In genomic region chr1:204258213-204259115, GRCh38 we compare ENCODE assay signal across 8 cellular contexts. TPM values are rescaled to one million over a fixed set of nuclear protein-coding genes. Genes with fewer than 3 reads are reported as not detected.
DNase-seq lines count a peak whose midpoint lies in the region; ATAC-seq, FAIRE-seq and TF ChIP-seq lines count a peak whose summit lies in the region.

No MANE protein-coding gene starts in this region.

- no peak for TF ChIP-seq POLR2A in A549 (IDR thresholded peaks at IDR 0.05; ENCODE audit: low read length)

- H3K27ac ChIP-seq in A549: peak overlapping the region; percentile 7 to 31; a peak in 1 of 6 replicates

- peak; percentile 90 to 92 for TF ChIP-seq RAD21 in A549 (conservative IDR thresholded peaks at IDR 0.05 in 1 of 2, IDR thresholded peaks at IDR 0.05 in 1 of 2)

- POLR2A ChIA-PET in A549 (lab: Yijun Ruan, JAX): interaction anchor here (0.6 kb wide), 1 partner anchor 30 kb away, joined by 3 read pairs; no protein-coding TSS in a partner anchor

- no peak for TF ChIP-seq EP300 in A549 (IDR thresholded peaks at IDR 0.05)

- intact Hi-C loops in posterior cingulate gyrus (cut with DNase I): loop anchor here (1.0 kb wide), 1 partner anchor 105 kb away; no protein-coding TSS in a partner anchor

- no peak overlapping the region for H3K4me2 ChIP-seq in A549

- 84% methylated on average over 4 of the region's 7 CpGs for WGBS in A549 (ENCODE audit: missing lambda C conversion rate)

- H3K9me3 ChIP-seq in A549: no peaks in the 10 kb centered on the region

- H3K4me3 ChIP-seq in A549 (no peak overlapping the region), GM12865 (ENCODE audit: low read depth, low read length) (no peak overlapping the region)

- ATAC-seq in A549 (peak; percentile 86 to 93), HG03175 (IDR thresholded peaks at IDR 0.05; ENCODE audit: unreplicated experiment) (no peak), GM18858 (IDR thresholded peaks at IDR 0.05; ENCODE audit: unreplicated experiment) (no peak)

- peak; percentile 83 for TF ChIP-seq CTCF in A549 (IDR thresholded peaks at IDR 0.05)
- TF ChIP-seq CTCF in GM12865 (IDR thresholded peaks at IDR 0.05; ENCODE audit: insufficient read depth, low read depth, low read length, missing control alignments): peak; percentile 68

- H3K4me1 ChIP-seq in A549: peaks cover 35% of the 10 kb centered on the region

- CTCF ChIA-PET in A549 (lab: Yijun Ruan, JAX): interaction anchor here (0.7 to 39.0 kb wide), 46 partner anchors 10 to 549 kb away, joined by 3 to 840 read pairs (median 8); partner anchors contain the start of genes GOLT1A, PLEKHA6 and REN

- DNase-seq in A549 (ENCODE audit: low read depth in 1 of 2, low spot score in 1 of 2) (peak; percentile 74 to 85), GM12865 (ENCODE audit: low read depth) (peak; percentile 26), NCI-H2196 treated with DMSO at 0.1 percent for 48 hours (lab: John Stamatoyannopoulos, UW; ENCODE audit: unreplicated experiment) (peak; percentile 13), frontal cortex (ENCODE audit: low spot score in 2 of 2) (peak; percentile 41 to 75), posterior cingulate gyrus (peak in 9 of 10 donors; percentile 62 to 96 (median 75))
- DNase-seq in activated T-cell treated with anti-CD3 and anti-CD28 coated beads, Interleukin-2, amount 50 U/mL, for 1 hour: peak; percentile 24

- FAIRE-seq in A549 (lab: Jason Lieb, UNC): no peak
- no peak for FAIRE-seq in frontal cortex (lab: Jason Lieb, UNC)

TF ChIP-seq in A549, 52 proteins besides CTCF, POLR2A, EP300 and RAD21:
- peak; percentile 34; the same call in 1 of the 2 replicates for TF ChIP-seq MAX (IDR thresholded peaks at IDR 0.05)
- peak; percentile 94 for TF ChIP-seq SMC3 (IDR thresholded peaks at IDR 0.05)
- no peak for TF ChIP-seq BCL3 (IDR thresholded peaks at IDR 0.05)
- TF ChIP-seq, protein P1, sequence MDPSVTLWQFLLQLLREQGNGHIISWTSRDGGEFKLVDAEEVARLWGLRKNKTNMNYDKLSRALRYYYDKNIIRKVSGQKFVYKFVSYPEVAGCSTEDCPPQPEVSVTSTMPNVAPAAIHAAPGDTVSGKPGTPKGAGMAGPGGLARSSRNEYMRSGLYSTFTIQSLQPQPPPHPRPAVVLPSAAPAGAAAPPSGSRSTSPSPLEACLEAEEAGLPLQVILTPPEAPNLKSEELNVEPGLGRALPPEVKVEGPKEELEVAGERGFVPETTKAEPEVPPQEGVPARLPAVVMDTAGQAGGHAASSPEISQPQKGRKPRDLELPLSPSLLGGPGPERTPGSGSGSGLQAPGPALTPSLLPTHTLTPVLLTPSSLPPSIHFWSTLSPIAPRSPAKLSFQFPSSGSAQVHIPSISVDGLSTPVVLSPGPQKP (IDR thresholded peaks at IDR 0.05; ENCODE audit: low read depth, low read length): no peak

RNA-seq across cellular contexts. Expression of gene GOLT1A, which starts 44.7 kb away (rescaled TPM):
- polyA plus RNA-seq in A549 (2011; rRNA removed): 6.4 and 6.8 TPM in 2 replicates
- 1.9 and 2.0 TPM in 2 replicates for polyA plus RNA-seq in A549 (2012; cell fraction: cytosol; rRNA removed)
- 1.5 and 2.5 TPM in 2 replicates for polyA plus RNA-seq in A549 (2012; cell fraction: nucleus; rRNA removed)
- polyA plus RNA-seq in A549 (2017; fragmentation: RNase III; extraction: RNeasy Plus Mini Kit Qiagen cat#74134 plus additional on column Dnase treatment): 1.8 to 2.8 TPM (median 2.4 TPM) in 3 replicates
- polyA minus RNA-seq in A549 (2011; rRNA and poly(A)+ RNA removed): 6.7 and 8.5 TPM in 2 replicates
- total RNA-seq in frontal cortex: 0.41 TPM

Comparison
In these comparisons a context has a peak if more than half of its experiments do, and no peak if none do; other contexts are left out.
1. ATAC-seq: peak in A549 (2 of 2); none in HG03175 (single experiment) and GM18858 (single experiment).
2. DNase-seq: peak in every context shown above with its lines; median percentile 80 in A549; 75 in posterior cingulate gyrus; 58 in frontal cortex; 26 in GM12865; 24 in activated T-cell treated with anti-CD3 and anti-CD28 coated beads, Interleukin-2, amount 50 U/mL, for 1 hour; 13 in NCI-H2196 treated with DMSO at 0.1 percent for 48 hours.